Comparison of ENCODE assay signal across 21 cellular contexts in the genomic region with DNA sequence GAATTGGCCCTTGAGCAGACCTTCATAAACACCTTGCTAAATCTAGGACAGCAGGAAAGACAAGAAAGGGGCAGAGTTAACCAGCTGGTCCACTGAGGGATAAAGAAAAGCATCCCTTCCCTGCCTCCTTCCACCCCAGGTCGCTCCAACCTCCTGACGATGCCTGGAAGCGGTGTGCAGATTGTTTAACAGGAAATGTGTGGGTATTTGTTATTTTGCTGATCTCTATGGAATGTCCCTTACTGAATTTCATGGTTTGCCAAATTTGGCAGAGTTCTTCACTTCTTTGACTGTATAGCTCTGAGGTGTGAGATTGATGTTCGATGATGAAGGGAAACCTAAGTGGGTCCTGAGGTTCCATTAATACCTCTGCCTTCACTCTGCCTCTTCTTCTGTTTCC.
A peak's percentile ranks its signal among the peaks of the same experiment; 100 is the strongest.
DNase-seq lines count a peak whose midpoint lies in the region; ATAC-seq and TF ChIP-seq lines count a peak whose summit lies in the region.
"Had no signal": no experiment of that assay in that cellular context is flagged by ENCODE, and none has a peak within 500 bp of the region (broad histone marks: within the 10 kb centered on the region; RNA-seq: fewer than 3 reads in every experiment).

No MANE protein-coding gene starts in this region.

- intact Hi-C loops in activated T-helper 2 cell treated with anti-CD3 and anti-CD28 coated beads, Interferon-gamma antibody, Interleukin-2, Interleukin-4, amounts not matched to agents 10 μg/mL and 5 μg/mL and 100 μg/mL, durations not matched to agents 14 hours and 24 hours and 36 hours (cut with micrococcal nuclease), result no loop called here

- no peaks in the 10 kb centered on the region for H3K36me3 Mint-ChIP-seq in stimulated activated naive CD8-positive, alpha-beta T cell treated with anti-CD3 and anti-CD28 coated beads, Interleukin-15, Interleukin-2, amounts not matched to agents 100 ng/mL and 50 ng/mL, for 24 hours (ENCODE audit: low read depth)
- H3K36me3 Mint-ChIP-seq in activated T-helper 2 cell treated with anti-CD3 and anti-CD28 coated beads, Interferon-gamma antibody, Interleukin-2, Interleukin-4, amounts not matched to agents 10 μg/mL and 5 μg/mL and 100 μg/mL, durations not matched to agents 14 hours and 24 hours and 36 hours (ENCODE audit: low read depth), result peaks cover 5% of the 10 kb centered on the region
- H3K36me3 Mint-ChIP-seq: activated naive CD8-positive, alpha-beta T cell; CD4-positive, alpha-beta memory T cell had no signal

- H3K9me3 Mint-ChIP-seq in stimulated activated naive CD8-positive, alpha-beta T cell treated with anti-CD3 and anti-CD28 coated beads, Interleukin-15, Interleukin-2, amounts not matched to agents 100 ng/mL and 50 ng/mL, for 24 hours, result no peaks in the 10 kb centered on the region
- peaks cover 6% of the 10 kb centered on the region for H3K9me3 Mint-ChIP-seq in activated T-helper 2 cell treated with anti-CD3 and anti-CD28 coated beads, Interferon-gamma antibody, Interleukin-2, Interleukin-4, amounts not matched to agents 10 μg/mL and 5 μg/mL and 100 μg/mL, durations not matched to agents 14 hours and 24 hours and 36 hours
- H3K9me3 Mint-ChIP-seq: CD4-positive, alpha-beta memory T cell; HFFc6 had no signal

- no peak overlapping the region for H3K4me3 Mint-ChIP-seq in stimulated activated naive CD8-positive, alpha-beta T cell treated with anti-CD3 and anti-CD28 coated beads, Interleukin-15, Interleukin-2, amounts not matched to agents 100 ng/mL and 50 ng/mL, for 24 hours
- H3K4me3 Mint-ChIP-seq in activated T-helper 2 cell treated with anti-CD3 and anti-CD28 coated beads, Interferon-gamma antibody, Interleukin-2, Interleukin-4, amounts not matched to agents 10 μg/mL and 5 μg/mL and 100 μg/mL, durations not matched to agents 14 hours and 24 hours and 36 hours (ENCODE audit: low read depth), result no peak overlapping the region
- H3K4me3 Mint-ChIP-seq: activated CD4-positive, alpha-beta T cell treated with anti-CD3 and anti-CD28 coated beads, Interleukin-2, amount 10 ng/mL, durations not matched to agents 7 days and 5 days; activated naive CD8-positive, alpha-beta T cell; CD4-positive, alpha-beta memory T cell; HFFc6 had no signal

- no peak for DNase-seq in stimulated activated naive CD8-positive, alpha-beta T cell treated with anti-CD3 and anti-CD28 coated beads, Interleukin-15, Interleukin-2, amounts not matched to agents 100 U/mL and 50 U/mL, for 24 hours
- no peak for DNase-seq in activated T-helper 2 cell treated with anti-CD3 and anti-CD28 coated beads, Interferon-gamma antibody, Interleukin-2, Interleukin-4, amounts not matched to agents 10 μg/mL and 5 μg/mL and 100 μg/mL, durations not matched to agents 14 hours and 24 hours and 36 hours (ENCODE audit: low spot score)
- peak; percentile 44 for DNase-seq in fibroblast of pulmonary artery (ENCODE audit: low read depth)
- DNase-seq in Kasumi-1 (lab: John Stamatoyannopoulos, UW), result no peak
- no peak for DNase-seq in C1 segment of cervical spinal cord (lab: John Stamatoyannopoulos, UW)
- DNase-seq: activated CD4-positive, alpha-beta T cell treated with anti-CD3 and anti-CD28 coated beads, Interleukin-2, amount 10 ng/mL, durations not matched to agents 7 days and 5 days; CD4-positive, alpha-beta memory T cell; DMS79 treated with DMSO at 0.1 percent for 48 hours; HFFc6; left cardiac atrium; midbrain; NCI-H2107; NCI-H69; OCI-M1; stimulated activated CD4-positive, alpha-beta T cell treated with anti-CD3 and anti-CD28 coated beads, Interleukin-1b, Interleukin-23, amount 100 ng/mL, for 48 hours; uterus had no signal

- peak overlapping the region; percentile 17 for H3K27ac Mint-ChIP-seq in stimulated activated naive CD8-positive, alpha-beta T cell treated with anti-CD3 and anti-CD28 coated beads, Interleukin-15, Interleukin-2, amounts not matched to agents 100 ng/mL and 50 ng/mL, for 24 hours
- peak overlapping the region; percentile 38 for H3K27ac Mint-ChIP-seq in activated T-helper 2 cell treated with anti-CD3 and anti-CD28 coated beads, Interferon-gamma antibody, Interleukin-2, Interleukin-4, amounts not matched to agents 10 μg/mL and 5 μg/mL and 100 μg/mL, durations not matched to agents 14 hours and 24 hours and 36 hours
- H3K27ac Mint-ChIP-seq: activated CD4-positive, alpha-beta T cell treated with anti-CD3 and anti-CD28 coated beads, Interleukin-2, amount 10 ng/mL, durations not matched to agents 7 days and 5 days; activated naive CD8-positive, alpha-beta T cell; HFFc6 had no signal

- H3K27me3 Mint-ChIP-seq in stimulated activated naive CD8-positive, alpha-beta T cell treated with anti-CD3 and anti-CD28 coated beads, Interleukin-15, Interleukin-2, amounts not matched to agents 100 ng/mL and 50 ng/mL, for 24 hours, result no peaks in the 10 kb centered on the region
- no peaks in the 10 kb centered on the region for H3K27me3 Mint-ChIP-seq in activated T-helper 2 cell treated with anti-CD3 and anti-CD28 coated beads, Interferon-gamma antibody, Interleukin-2, Interleukin-4, amounts not matched to agents 10 μg/mL and 5 μg/mL and 100 μg/mL, durations not matched to agents 14 hours and 24 hours and 36 hours (ENCODE audit: low read depth)
- H3K27me3 Mint-ChIP-seq: activated naive CD8-positive, alpha-beta T cell; CD4-positive, alpha-beta memory T cell had no signal

- TF ChIP-seq CTCF in fibroblast of pulmonary artery (IDR thresholded peaks at IDR 0.05; ENCODE audit: low read length, missing control alignments), result no peak

- ATAC-seq in stimulated activated naive CD8-positive, alpha-beta T cell treated with anti-CD3 and anti-CD28 coated beads, Interleukin-15, Interleukin-2, amounts not matched to agents 100 U/mL and 50 U/mL, for 24 hours, result no peak
- ATAC-seq in HG03039 (IDR thresholded peaks at IDR 0.05; ENCODE audit: unreplicated experiment) (no peak), GM18868 (IDR thresholded peaks at IDR 0.05; ENCODE audit: unreplicated experiment) (no peak)

- H3K4me1 Mint-ChIP-seq in stimulated activated naive CD8-positive, alpha-beta T cell treated with anti-CD3 and anti-CD28 coated beads, Interleukin-15, Interleukin-2, amounts not matched to agents 100 ng/mL and 50 ng/mL, for 24 hours (ENCODE audit: low read depth), result peaks cover 70% of the 10 kb centered on the region
- peaks cover 53% of the 10 kb centered on the region for H3K4me1 Mint-ChIP-seq in activated T-helper 2 cell treated with anti-CD3 and anti-CD28 coated beads, Interferon-gamma antibody, Interleukin-2, Interleukin-4, amounts not matched to agents 10 μg/mL and 5 μg/mL and 100 μg/mL, durations not matched to agents 14 hours and 24 hours and 36 hours (ENCODE audit: low read depth)

- no peak overlapping the region for H3K4me3 ChIP-seq in fibroblast of pulmonary artery (replicated peaks; ENCODE audit: low read depth, low read length)
- H3K4me3 ChIP-seq: right atrium auricular region, uterus had no signal
